In genomic region chr10:23343591-23344225, GRCh38 we compare ENCODE assay signal across 8 cellular contexts. TPM values are rescaled to one million over a fixed set of nuclear protein-coding genes. Genes with fewer than 3 reads are reported as not detected.
A peak's percentile ranks its signal among the peaks of the same experiment; 100 is the strongest.
DNase-seq lines count a peak whose midpoint lies in the region; FAIRE-seq and TF ChIP-seq lines count a peak whose summit lies in the region.

No MANE protein-coding gene starts in this region.

- POLR2A ChIA-PET in SK-N-SH (lab: Yijun Ruan, JAX), result no interaction called here

- no peak for TF ChIP-seq EP300 in SK-N-SH (IDR thresholded peaks at IDR 0.05; ENCODE audit: borderline replicate concordance in 1 of 2, low read depth in 1 of 2, low read length in 1 of 2)

- H3K4me3 Mint-ChIP-seq in brain, result peak overlapping the region; percentile 65 to 95 (median 83)

- peak overlapping the region; percentile 81 for H2AFZ ChIP-seq in SK-N-SH (ENCODE audit: low read depth)

- H3K36me3 ChIP-seq in SK-N-SH (replicated peaks in 1 of 2; ENCODE audit: control insufficient read depth in 1 of 2, insufficient read depth in 2 of 2, low read length in 1 of 2) (no peaks in the 10 kb centered on the region), kidney (ENCODE audit: control insufficient read depth in 1 of 2, insufficient read depth in 2 of 2, low read length in 2 of 2) (no peaks in the 10 kb centered on the region), SJCRH30 (no peaks in the 10 kb centered on the region)

- H3K27ac ChIP-seq in SK-N-SH (ENCODE audit: low read depth in 2 of 2, low read length in 1 of 2) (peak overlapping the region in 1 of 2 experiments; percentile 46; a peak in 2 of 4 replicates), kidney (ENCODE audit: low read depth in 2 of 2, low read length in 2 of 2) (peak overlapping the region in 1 of 2 donors; percentile 40), SJCRH30 (no peak overlapping the region)

- no peaks in the 10 kb centered on the region for H4K20me1 ChIP-seq in SK-N-SH (ENCODE audit: insufficient read depth)

- TF ChIP-seq RAD21 in SK-N-SH (IDR thresholded peaks at IDR 0.05; ENCODE audit: low read length), result no peak

- peak; percentile 79 for DNase-seq in SK-N-SH
- peak; percentile 93 for DNase-seq in kidney
- peak in 3 of 4 experiments; percentile 50 to 70 (median 51) for DNase-seq in stimulated activated CD4-positive, alpha-beta T cell treated with anti-CD3 and anti-CD28 coated beads, Interleukin-1b, Interleukin-23, amount 100 ng/mL, for 24 hours (ENCODE audit: low read depth in 4 of 4, low spot score in 1 of 4)
- DNase-seq in NCI-H446 (lab: John Stamatoyannopoulos, UW), result no peak
- DNase-seq in SJCRH30, result no peak
- no peak for DNase-seq in AG08395 (ENCODE audit: low spot score)

- H3K4me1 Mint-ChIP-seq in brain, result peaks cover 35% of the 10 kb centered on the region

- H3K9ac ChIP-seq in SK-N-SH (peak overlapping the region; percentile 59; the same call in 1 of the 2 replicates), kidney (ENCODE audit: low read length in 2 of 2) (peak overlapping the region in 1 of 2 donors; percentile 21)

- peaks cover 35% of the 10 kb centered on the region for H3F3A ChIP-seq in SK-N-SH (replicated peaks; ENCODE audit: insufficient read depth)

- peak overlapping the region; percentile 51; the same call in 1 of the 2 replicates for H3K4me2 ChIP-seq in SK-N-SH

- 40% methylated on average over 36 of the region's 48 CpGs for WGBS in SK-N-SH (ENCODE audit: low lambda C conversion rate)

- H3K9me3 Mint-ChIP-seq in brain, result peaks cover 0 to 4% (median 4%) of the 10 kb centered on the region in 5 experiments

- H3K9me2 ChIP-seq in SK-N-SH, result no peaks in the 10 kb centered on the region

- peaks cover 6% of the 10 kb centered on the region; the same call in 1 of the 2 replicates for H3K79me2 ChIP-seq in SK-N-SH (ENCODE audit: insufficient read depth)

- H3K4me3 ChIP-seq in GM08714 (ENCODE audit: low read length), result peak overlapping the region; percentile 7; the same call in 1 of the 2 replicates
- H3K4me3 ChIP-seq in SK-N-SH (ENCODE audit: low read depth in 2 of 2, low read length in 1 of 2), result peak overlapping the region in 1 of 2 experiments; percentile 59; a peak in 2 of 4 replicates
- peak overlapping the region; percentile 51 to 54 for H3K4me3 ChIP-seq in kidney (ENCODE audit: low read length in 2 of 2)
- H3K4me3 ChIP-seq in SJCRH30, result no peak overlapping the region

- H3K4me1 ChIP-seq in SK-N-SH (ENCODE audit: control insufficient read depth in 1 of 2, insufficient read depth in 2 of 2, low read depth in 1 of 2, low read length in 1 of 2), result peaks cover 2 to 48% of the 10 kb centered on the region in 2 experiments
- peaks cover 0 to 7% of the 10 kb centered on the region in 2 donors for H3K4me1 ChIP-seq in kidney (ENCODE audit: control insufficient read depth in 1 of 2, insufficient read depth in 1 of 2, low read depth in 1 of 2, low read length in 2 of 2)
- H3K4me1 ChIP-seq in SJCRH30, result peaks cover 27% of the 10 kb centered on the region

- intact Hi-C loops in kidney (cut with DNase I), result no loop called here

- H3K27me3 Mint-ChIP-seq in brain, result peaks cover 11% of the 10 kb centered on the region

- no peaks in the 10 kb centered on the region for H3K36me3 Mint-ChIP-seq in brain

- H3K27ac Mint-ChIP-seq in brain, result peak overlapping the region in 3 of 5 experiments; percentile 53 to 82 (median 64)

- H3K27me3 ChIP-seq in SK-N-SH (ENCODE audit: insufficient read depth) (no peaks in the 10 kb centered on the region), SJCRH30 (no peaks in the 10 kb centered on the region)

- FAIRE-seq in kidney (lab: Jason Lieb, UNC), result no peak

- no peak for TF ChIP-seq CTCF in SK-N-SH (IDR thresholded peaks at IDR 0.05)
- no peak for TF ChIP-seq CTCF in brain (conservative IDR thresholded peaks at IDR 0.05)
- TF ChIP-seq CTCF in kidney (IDR thresholded peaks at IDR 0.05; ENCODE audit: borderline replicate concordance, extremely low read depth, insufficient read depth), result no peak

- CTCF ChIA-PET in SK-N-SH (lab: Yijun Ruan, JAX), result interaction anchor here (1.0 to 1.6 kb wide), 3 partner anchors 9 to 182 kb away, joined by 3 to 8 read pairs (median 3); no protein-coding TSS in a partner anchor

- H3K9me3 ChIP-seq in SK-N-SH, result no peaks in the 10 kb centered on the region
- H3K9me3 ChIP-seq in kidney (ENCODE audit: control insufficient read depth in 1 of 2, low read length in 2 of 2), result no peaks in the 10 kb centered on the region
- H3K9me3 ChIP-seq in SJCRH30 (replicated peaks), result no peaks in the 10 kb centered on the region

TF ChIP-seq in SK-N-SH, 30 proteins besides CTCF, POLR2A, EP300 and RAD21:
- TF ChIP-seq RCOR1 (IDR thresholded peaks at IDR 0.05; ENCODE audit: low read length) (no peak), YY1 (IDR thresholded peaks at IDR 0.05; ENCODE audit: low read depth) (peak; percentile 15; the same call in 1 of the 2 replicates)
TF ChIP-seq in SK-N-SH: peak in this region for 1.

RNA-seq across cellular contexts. Expression of gene C10orf67, which starts 0.9 kb away (rescaled TPM):
- polyA plus RNA-seq in SK-N-SH (2012; rRNA removed), result 0.97 and 1.1 TPM in 2 replicates
- 0.87 and 1.2 TPM in 2 replicates for polyA plus RNA-seq in SK-N-SH (2012; cell fraction: cytosol; rRNA removed)
- 3.1 and 3.4 TPM in 2 replicates for polyA plus RNA-seq in SK-N-SH (2012; cell fraction: nucleus; rRNA removed)
- polyA plus RNA-seq in brain (ENCODE audit: insufficient read depth, low read depth, low replicate concordance), result 0.27 TPM
- 1.6 TPM for total RNA-seq in kidney
- 1.1 TPM for polyA plus RNA-seq in kidney (ENCODE audit: insufficient read depth, low read depth, low replicate concordance)
- 0.15 and 0.16 TPM in 2 replicates for total RNA-seq in SJCRH30 (2014; rRNA removed; shearing (Covaris generic))

Comparison
In these comparisons a context has a peak if more than half of its experiments do, and no peak if none do; other contexts are left out.
1. DNase-seq: peak in SK-N-SH (single experiment), kidney (single experiment) and stimulated activated CD4-positive, alpha-beta T cell treated with anti-CD3 and anti-CD28 coated beads, Interleukin-1b, Interleukin-23, amount 100 ng/mL, for 24 hours (3 of 4); none in NCI-H446 (0 of 2), SJCRH30 (0 of 2) and AG08395 (single experiment).